Comparison of ENCODE assay signal across 26 cellular contexts in the genomic region with DNA sequence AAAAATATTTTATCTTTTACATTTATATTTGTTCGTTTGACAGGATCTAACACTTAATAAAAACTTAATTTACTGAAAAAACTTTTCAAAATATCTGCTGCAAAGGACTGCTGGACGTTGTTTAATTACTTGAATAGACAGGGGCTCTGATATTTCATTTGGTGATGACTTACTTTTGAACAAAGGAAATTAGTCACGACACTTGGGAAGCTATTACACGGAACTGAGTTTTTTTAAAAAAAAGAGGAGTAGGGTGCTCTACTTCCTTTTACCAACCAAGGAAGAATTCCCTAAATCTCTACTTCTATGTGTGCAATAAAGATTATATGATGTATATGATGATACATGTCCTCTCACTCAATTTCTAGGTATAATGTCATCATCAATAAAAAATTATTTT. TPM values are rescaled to one million over a fixed set of nuclear protein-coding genes. Genes with fewer than 3 reads are reported as not detected.
DNase-seq lines count a peak whose midpoint lies in the region; ATAC-seq, FAIRE-seq and TF ChIP-seq lines count a peak whose summit lies in the region.
"Had no signal": no experiment of that assay in that cellular context is flagged by ENCODE, and none has a peak within 500 bp of the region (broad histone marks: within the 10 kb centered on the region; RNA-seq: fewer than 3 reads in every experiment).

No MANE protein-coding gene starts in this region.

- H3K4me2 ChIP-seq in Loucy (ENCODE audit: low read depth, low read length, poor library complexity, severe bottlenecking) (peak overlapping the region; percentile 29), osteoblast (ENCODE audit: insufficient read depth, low read length) (peak overlapping the region; percentile 32)

- DNase-seq in DMS53 (lab: John Stamatoyannopoulos, UW) (peak; percentile 44), DMS53 treated with DMSO at 0.1 percent for 48 hours (lab: John Stamatoyannopoulos, UW; ENCODE audit: unreplicated experiment) (no peak), bronchial epithelial cell (ENCODE audit: low read depth) (peak; percentile 80), osteoblast (ENCODE audit: insufficient read length, low spot score, missing footprints) (peak; percentile 47)
- no peak for DNase-seq in activated T-helper 1 cell treated with anti-CD3 and anti-CD28 coated beads, Interleukin-12 subunit alpha, Interleukin-12 subunit beta, Interleukin-2, Interleukin-4 antibody, amounts not matched to agents 30 ng/mL and 10 ng/mL and 1 ng/mL, durations not matched to agents 14 hours and 24 hours and 36 hours (ENCODE audit: low spot score)
- DNase-seq: activated CD4-positive, alpha-beta T cell treated with anti-CD3 and anti-CD28 coated beads, Interleukin-2, amount 50 U/mL, for 1 hour; activated CD8-positive, alpha-beta memory T cell treated with anti-CD3 and anti-CD28 coated beads, Interleukin-2, amount 10 ng/mL, durations not matched to agents 7 days and 5 days; activated naive CD4-positive, alpha-beta T cell treated with anti-CD3 and anti-CD28 coated beads, Interleukin-2, amount 10 ng/mL, durations not matched to agents 7 days and 5 days; activated T-cell treated with anti-CD3 and anti-CD28 coated beads, Interleukin-2, amount 50 U/mL, for 72 hours; AML-193; amniotic stem cell; DND-41; KBM-7; kidney; NCI-H1694 treated with DMSO at 0.1 percent for 48 hours; NCI-H69; sigmoid colon; T-helper 9 cell; transverse colon had no signal

- no peaks in the 10 kb centered on the region for H3F3A ChIP-seq in Loucy (ENCODE audit: low read depth)

- H3K4me1 ChIP-seq in Loucy (ENCODE audit: insufficient read depth, low read length, poor library complexity, severe bottlenecking) (peaks cover 28% of the 10 kb centered on the region), osteoblast (ENCODE audit: insufficient read depth, low read length) (peaks cover 19% of the 10 kb centered on the region)

- H3K9ac ChIP-seq in Loucy (ENCODE audit: low read depth, low read length, poor library complexity, severe bottlenecking) = no peak overlapping the region

- peaks cover 15% of the 10 kb centered on the region for H3K27me3 Mint-ChIP-seq in activated T-helper 1 cell treated with anti-CD3 and anti-CD28 coated beads, Interleukin-12 subunit alpha, Interleukin-12 subunit beta, Interleukin-2, Interleukin-4 antibody, amounts not matched to agents 30 ng/mL and 10 ng/mL and 1 ng/mL, durations not matched to agents 14 hours and 24 hours and 36 hours (ENCODE audit: insufficient read depth)
- H3K27me3 Mint-ChIP-seq: progenitor cell of endocrine pancreas had no signal

- no peaks in the 10 kb centered on the region for H3K9me2 ChIP-seq in Loucy (replicated peaks; ENCODE audit: low read depth, low read length)

- no peak overlapping the region for H3K27ac Mint-ChIP-seq in activated T-helper 1 cell treated with anti-CD3 and anti-CD28 coated beads, Interleukin-12 subunit alpha, Interleukin-12 subunit beta, Interleukin-2, Interleukin-4 antibody, amounts not matched to agents 30 ng/mL and 10 ng/mL and 1 ng/mL, durations not matched to agents 14 hours and 24 hours and 36 hours
- H3K27ac Mint-ChIP-seq: activated CD8-positive, alpha-beta memory T cell treated with anti-CD3 and anti-CD28 coated beads, Interleukin-2, amount 10 ng/mL, durations not matched to agents 7 days and 5 days; activated naive CD4-positive, alpha-beta T cell treated with anti-CD3 and anti-CD28 coated beads, Interleukin-2, amount 10 ng/mL, durations not matched to agents 7 days and 5 days; activated T-cell treated with anti-CD3 and anti-CD28 coated beads, Interleukin-2, amount 50 U/mL, for 72 hours had no signal

- no peak for FAIRE-seq in bronchial epithelial cell (lab: Jason Lieb, UNC)
- FAIRE-seq: kidney had no signal

- H3K36me3 Mint-ChIP-seq in activated T-helper 1 cell treated with anti-CD3 and anti-CD28 coated beads, Interleukin-12 subunit alpha, Interleukin-12 subunit beta, Interleukin-2, Interleukin-4 antibody, amounts not matched to agents 30 ng/mL and 10 ng/mL and 1 ng/mL, durations not matched to agents 14 hours and 24 hours and 36 hours (ENCODE audit: low read depth) = peaks cover under 1% of the 10 kb centered on the region
- H3K36me3 Mint-ChIP-seq: activated naive CD4-positive, alpha-beta T cell treated with anti-CD3 and anti-CD28 coated beads, Interleukin-2, amount 10 ng/mL, durations not matched to agents 7 days and 5 days had no signal

- no peak overlapping the region for H2AFZ ChIP-seq in Loucy (ENCODE audit: low read length)
- H2AFZ ChIP-seq in osteoblast (ENCODE audit: low read length) = no peak overlapping the region

- H4K20me1 ChIP-seq in Loucy (ENCODE audit: insufficient read depth, low read length, poor library complexity, severe bottlenecking) (peaks cover 4% of the 10 kb centered on the region), osteoblast (ENCODE audit: insufficient read depth, low read length) (no peaks in the 10 kb centered on the region)

- H3K27ac ChIP-seq in osteoblast (ENCODE audit: low read depth, low read length) = peak overlapping the region; percentile 24
- H3K27ac ChIP-seq: 22Rv1, coronary artery had no signal

- H3K9me3 ChIP-seq in Loucy (ENCODE audit: insufficient read depth, low read depth, low read length) (no peaks in the 10 kb centered on the region), osteoblast (ENCODE audit: low read depth, low read length) (no peaks in the 10 kb centered on the region)
- H3K9me3 ChIP-seq: sigmoid colon, transverse colon had no signal

- H3K4me1 Mint-ChIP-seq in activated T-helper 1 cell treated with anti-CD3 and anti-CD28 coated beads, Interleukin-12 subunit alpha, Interleukin-12 subunit beta, Interleukin-2, Interleukin-4 antibody, amounts not matched to agents 30 ng/mL and 10 ng/mL and 1 ng/mL, durations not matched to agents 14 hours and 24 hours and 36 hours (ENCODE audit: low read depth) = peaks cover 15% of the 10 kb centered on the region

- ATAC-seq in HG02610 (IDR thresholded peaks at IDR 0.05; ENCODE audit: unreplicated experiment) = no peak
- no peak for ATAC-seq in HG03457 (IDR thresholded peaks at IDR 0.05; ENCODE audit: unreplicated experiment)
- ATAC-seq: activated CD8-positive, alpha-beta memory T cell treated with anti-CD3 and anti-CD28 coated beads, Interleukin-2, amount 10 ng/mL, durations not matched to agents 7 days and 5 days; activated T-cell treated with anti-CD3 and anti-CD28 coated beads, Interleukin-2, amount 50 U/mL, for 72 hours had no signal

- intact Hi-C loops in activated T-helper 1 cell treated with anti-CD3 and anti-CD28 coated beads, Interleukin-12 subunit alpha, Interleukin-12 subunit beta, Interleukin-2, Interleukin-4 antibody, amounts not matched to agents 30 ng/mL and 10 ng/mL and 1 ng/mL, durations not matched to agents 14 hours and 24 hours and 36 hours (cut with micrococcal nuclease) = loop anchor here (10.0 kb wide), 2 partner anchors 1008 to 1302 kb away; no protein-coding TSS in a partner anchor

- H3K4me3 ChIP-seq in Loucy (ENCODE audit: low read length, poor library complexity, severe bottlenecking) (no peak overlapping the region), bronchial epithelial cell (ENCODE audit: low read depth, low read length) (no peak overlapping the region), osteoblast (ENCODE audit: insufficient read depth, low read length) (no peak overlapping the region)
- H3K4me3 ChIP-seq: coronary artery, lung, sigmoid colon, transverse colon had no signal

- no peak overlapping the region for H3K4me3 Mint-ChIP-seq in activated T-helper 1 cell treated with anti-CD3 and anti-CD28 coated beads, Interleukin-12 subunit alpha, Interleukin-12 subunit beta, Interleukin-2, Interleukin-4 antibody, amounts not matched to agents 30 ng/mL and 10 ng/mL and 1 ng/mL, durations not matched to agents 14 hours and 24 hours and 36 hours
- H3K4me3 Mint-ChIP-seq: activated CD8-positive, alpha-beta memory T cell treated with anti-CD3 and anti-CD28 coated beads, Interleukin-2, amount 10 ng/mL, durations not matched to agents 7 days and 5 days; activated naive CD4-positive, alpha-beta T cell treated with anti-CD3 and anti-CD28 coated beads, Interleukin-2, amount 10 ng/mL, durations not matched to agents 7 days and 5 days; activated T-cell treated with anti-CD3 and anti-CD28 coated beads, Interleukin-2, amount 50 U/mL, for 72 hours had no signal

- H3K36me3 ChIP-seq in Loucy (ENCODE audit: insufficient read depth, low read length) = no peaks in the 10 kb centered on the region
- peaks cover 2% of the 10 kb centered on the region for H3K36me3 ChIP-seq in bronchial epithelial cell (ENCODE audit: control insufficient read depth, insufficient read depth, low read length)
- no peaks in the 10 kb centered on the region for H3K36me3 ChIP-seq in osteoblast (ENCODE audit: insufficient read depth, low read length)
- H3K36me3 ChIP-seq: transverse colon had no signal

- H3K9me3 Mint-ChIP-seq in activated T-helper 1 cell treated with anti-CD3 and anti-CD28 coated beads, Interleukin-12 subunit alpha, Interleukin-12 subunit beta, Interleukin-2, Interleukin-4 antibody, amounts not matched to agents 30 ng/mL and 10 ng/mL and 1 ng/mL, durations not matched to agents 14 hours and 24 hours and 36 hours = no peaks in the 10 kb centered on the region
- H3K9me3 Mint-ChIP-seq: activated naive CD4-positive, alpha-beta T cell treated with anti-CD3 and anti-CD28 coated beads, Interleukin-2, amount 10 ng/mL, durations not matched to agents 7 days and 5 days; activated T-cell treated with anti-CD3 and anti-CD28 coated beads, Interleukin-2, amount 50 U/mL, for 72 hours had no signal

- TF ChIP-seq CTCF in Loucy (conservative IDR thresholded peaks at IDR 0.05; ENCODE audit: low read length) = no peak
- no peak for TF ChIP-seq CTCF in bronchial epithelial cell (IDR thresholded peaks at IDR 0.05; ENCODE audit: insufficient read depth, low read length, severe bottlenecking)
- TF ChIP-seq CTCF in osteoblast (IDR thresholded peaks at IDR 0.05; ENCODE audit: extremely low read depth, low read depth, low read length) = no peak

- H3K79me2 ChIP-seq in Loucy (ENCODE audit: insufficient read depth, low read length) (peaks cover 14% of the 10 kb centered on the region), osteoblast (ENCODE audit: insufficient read depth, low read length) (peaks cover 83% of the 10 kb centered on the region)

- H3K27me3 ChIP-seq in Loucy (ENCODE audit: insufficient read depth, low read length, poor library complexity, severe bottlenecking) (no peaks in the 10 kb centered on the region), bronchial epithelial cell (ENCODE audit: control insufficient read depth, insufficient read depth, low read length) (no peaks in the 10 kb centered on the region), osteoblast (ENCODE audit: insufficient read depth, low read length) (no peaks in the 10 kb centered on the region)
- H3K27me3 ChIP-seq: sigmoid colon, transverse colon had no signal

RNA-seq across cellular contexts. Expression of a gene that starts 4.7 kb away (rescaled TPM):
- total RNA-seq in bronchial epithelial cell (13.2 and 13.3 TPM in 2 replicates), osteoblast (11.9 and 14.4 TPM in 2 replicates)
- total RNA-seq in activated T-helper 1 cell treated with anti-CD3 and anti-CD28 coated beads, Interleukin-12 subunit alpha, Interleukin-12 subunit beta, Interleukin-2, Interleukin-4 antibody, amounts not matched to agents 30 ng/mL and 10 ng/mL and 1 ng/mL, durations not matched to agents 14 hours and 24 hours and 36 hours = 0.64 and 0.86 TPM in 2 replicates

RNA-seq across cellular contexts. Expression of a gene that starts 5.0 kb away (rescaled TPM):
- total RNA-seq in bronchial epithelial cell (57.4 and 66.2 TPM in 2 replicates), osteoblast (77.1 and 86.3 TPM in 2 replicates)
- 58.1 and 64.7 TPM in 2 replicates for total RNA-seq in activated T-helper 1 cell treated with anti-CD3 and anti-CD28 coated beads, Interleukin-12 subunit alpha, Interleukin-12 subunit beta, Interleukin-2, Interleukin-4 antibody, amounts not matched to agents 30 ng/mL and 10 ng/mL and 1 ng/mL, durations not matched to agents 14 hours and 24 hours and 36 hours

Comparison
In these comparisons a context has a peak if more than half of its experiments do, and no peak if none do; other contexts are left out.
1. DNase-seq: peak in DMS53 (single experiment), bronchial epithelial cell (single experiment) and osteoblast (single experiment); none in DMS53 treated with DMSO at 0.1 percent for 48 hours (single experiment) and activated T-helper 1 cell treated with anti-CD3 and anti-CD28 coated beads, Interleukin-12 subunit alpha, Interleukin-12 subunit beta, Interleukin-2, Interleukin-4 antibody, amounts not matched to agents 30 ng/mL and 10 ng/mL and 1 ng/mL, durations not matched to agents 14 hours and 24 hours and 36 hours (single experiment).